Comparison of ENCODE assay signal across 12 cellular contexts in the genomic region with DNA sequence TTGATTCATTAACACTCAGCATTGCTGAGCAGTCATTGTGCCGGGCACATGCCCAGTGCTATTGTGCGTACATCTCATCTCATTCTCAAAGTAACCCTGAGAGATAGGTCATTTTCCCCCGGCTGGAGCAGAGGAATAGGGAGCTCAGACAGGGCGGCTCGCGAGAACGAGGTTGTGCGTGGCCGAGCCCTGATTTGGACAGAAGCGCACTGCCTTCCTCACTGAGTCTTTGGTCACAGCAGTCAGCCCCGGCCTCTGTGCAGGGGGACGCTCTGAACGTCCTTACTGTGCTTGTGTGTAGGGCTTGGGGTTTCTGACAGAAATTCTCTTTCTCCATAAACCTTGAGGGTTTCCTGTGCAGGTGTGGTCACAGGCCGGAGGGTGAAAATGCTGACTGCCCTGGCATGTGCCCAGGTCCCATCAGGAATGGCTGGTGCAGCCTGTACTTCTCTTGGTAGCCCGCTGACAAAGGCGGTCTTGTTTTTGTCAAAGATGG. TPM values are rescaled to one million over a fixed set of nuclear protein-coding genes. Genes with fewer than 3 reads are reported as not detected.
DNase-seq lines count a peak whose midpoint lies in the region; ATAC-seq and TF ChIP-seq lines count a peak whose summit lies in the region.
"Had no signal": no experiment of that assay in that cellular context is flagged by ENCODE, and none has a peak within 500 bp of the region (broad histone marks: within the 10 kb centered on the region; RNA-seq: fewer than 3 reads in every experiment).

No MANE protein-coding gene starts in this region.

- no peak overlapping the region for H3K4me3 ChIP-seq in CD8-positive, alpha-beta T cell (ENCODE audit: low read depth, low read length)
- H3K4me3 ChIP-seq in HUES64 (ENCODE audit: low read length), result no peak overlapping the region

- H3K9me3 ChIP-seq in CD8-positive, alpha-beta T cell (ENCODE audit: low read length), result no peaks in the 10 kb centered on the region
- H3K9me3 ChIP-seq in HUES64 (ENCODE audit: insufficient read depth, low read depth, low read length), result no peaks in the 10 kb centered on the region

- CTCF ChIA-PET in CD8-positive, alpha-beta T cell (lab: Charles Lee), result interaction anchor here (0.9 to 1.2 kb wide), 2 partner anchors 11 to 160 kb away, joined by 3 read pairs; no protein-coding TSS in a partner anchor

- no peak for DNase-seq in CD8-positive, alpha-beta T cell
- DNase-seq in natural killer cell treated with Interleukin-12 subunit alpha and Interleukin-12 subunit beta and Interleukin-15 and Interleukin-18, amount 100 ng/mL, for 72 hours (ENCODE audit: low spot score), result no peak
- DNase-seq in stimulated activated CD4-positive, alpha-beta T cell treated with anti-CD3 and anti-CD28 coated beads, Interleukin-4, amount 100 ng/mL, for 24 hours, result no peak
- no peak for DNase-seq in activated CD4-positive, CD25-positive, alpha-beta regulatory T cell (lab: John Stamatoyannopoulos, UW)
- no peak for DNase-seq in NCI-H446 (lab: John Stamatoyannopoulos, UW)
- DNase-seq: DMS53; NCI-H1694 treated with DMSO at 0.1 percent for 48 hours; occipital lobe; stimulated activated CD4-positive, alpha-beta T cell treated with anti-CD3 and anti-CD28 coated beads, Interleukin-2, amount 100 ng/mL, for 48 hours had no signal

- peak overlapping the region; percentile 35 for H3K4me3 Mint-ChIP-seq in CD8-positive, alpha-beta T cell
- peak overlapping the region; percentile 27 for H3K4me3 Mint-ChIP-seq in natural killer cell treated with Interleukin-12 subunit alpha and Interleukin-12 subunit beta and Interleukin-15 and Interleukin-18, amount 100 ng/mL, for 72 hours

- H3K9ac ChIP-seq in HUES64 (ENCODE audit: low read depth, low read length), result peak overlapping the region; percentile 47; the same call in 1 of the 2 replicates

- peaks cover 25% of the 10 kb centered on the region for H3K36me3 ChIP-seq in CD8-positive, alpha-beta T cell (ENCODE audit: insufficient read depth, low read length)
- peaks cover 59% of the 10 kb centered on the region for H3K36me3 ChIP-seq in HUES64 (ENCODE audit: insufficient read depth, low read length)

- no peak for ATAC-seq in CD8-positive, alpha-beta T cell
- ATAC-seq in natural killer cell treated with Interleukin-12 subunit alpha and Interleukin-12 subunit beta and Interleukin-15 and Interleukin-18, amount 100 ng/mL, for 72 hours, result no peak
- no peak for ATAC-seq in HG03460 (IDR thresholded peaks at IDR 0.05; ENCODE audit: unreplicated experiment)

- no peaks in the 10 kb centered on the region for H3K27me3 ChIP-seq in CD8-positive, alpha-beta T cell (ENCODE audit: insufficient read depth, low read length)
- H3K27me3 ChIP-seq in HUES64 (ENCODE audit: insufficient read depth, low read length), result no peaks in the 10 kb centered on the region

- peaks cover 76% of the 10 kb centered on the region for H3K36me3 Mint-ChIP-seq in CD8-positive, alpha-beta T cell
- peaks cover 26% of the 10 kb centered on the region for H3K36me3 Mint-ChIP-seq in natural killer cell treated with Interleukin-12 subunit alpha and Interleukin-12 subunit beta and Interleukin-15 and Interleukin-18, amount 100 ng/mL, for 72 hours

- H3K27ac ChIP-seq in CD8-positive, alpha-beta T cell (ENCODE audit: low read depth, low read length), result no peak overlapping the region
- H3K27ac ChIP-seq in HUES64 (ENCODE audit: low read depth, low read length), result peak overlapping the region; percentile 93; the same call in 1 of the 2 replicates
- peak overlapping the region; percentile 49 for H3K27ac ChIP-seq in cingulate gyrus (ENCODE audit: low read depth, low read length)

- H3K9me3 Mint-ChIP-seq in CD8-positive, alpha-beta T cell, result no peaks in the 10 kb centered on the region
- H3K9me3 Mint-ChIP-seq in natural killer cell treated with Interleukin-12 subunit alpha and Interleukin-12 subunit beta and Interleukin-15 and Interleukin-18, amount 100 ng/mL, for 72 hours, result no peaks in the 10 kb centered on the region

- intact Hi-C loops in CD8-positive, alpha-beta T cell (cut with DNase I, micrococcal nuclease), result loop anchor here in 1 of 2 experiments (1.0 kb wide), 1 partner anchor 11 kb away; no protein-coding TSS in a partner anchor

- H3K4me1 ChIP-seq in CD8-positive, alpha-beta T cell (ENCODE audit: insufficient read depth, low read length), result peaks cover 22% of the 10 kb centered on the region
- peaks cover 28% of the 10 kb centered on the region for H3K4me1 ChIP-seq in HUES64 (ENCODE audit: insufficient read depth, low read length)

- TF ChIP-seq CTCF in CD8-positive, alpha-beta T cell (IDR thresholded peaks at IDR 0.05), result no peak

- H3K27ac Mint-ChIP-seq in CD8-positive, alpha-beta T cell, result peak overlapping the region; percentile 89
- peak overlapping the region; percentile 89 to 92 for H3K27ac Mint-ChIP-seq in natural killer cell treated with Interleukin-12 subunit alpha and Interleukin-12 subunit beta and Interleukin-15 and Interleukin-18, amount 100 ng/mL, for 72 hours

- H3K27me3 Mint-ChIP-seq in CD8-positive, alpha-beta T cell (ENCODE audit: low read depth), result no peaks in the 10 kb centered on the region
- H3K27me3 Mint-ChIP-seq in natural killer cell treated with Interleukin-12 subunit alpha and Interleukin-12 subunit beta and Interleukin-15 and Interleukin-18, amount 100 ng/mL, for 72 hours, result no peaks in the 10 kb centered on the region

- peaks cover 40% of the 10 kb centered on the region for H3K4me1 Mint-ChIP-seq in CD8-positive, alpha-beta T cell (ENCODE audit: low read depth)
- peaks cover 38 to 41% of the 10 kb centered on the region in 2 donors for H3K4me1 Mint-ChIP-seq in natural killer cell treated with Interleukin-12 subunit alpha and Interleukin-12 subunit beta and Interleukin-15 and Interleukin-18, amount 100 ng/mL, for 72 hours (ENCODE audit: low read depth in 2 of 2)

- POLR2A ChIA-PET in CD8-positive, alpha-beta T cell (lab: Charles Lee), result interaction anchor here (2.3 kb wide), 1 partner anchor 12 kb away, joined by 11 read pairs; no protein-coding TSS in a partner anchor

- 94% methylated on average over 16 of the region's 16 CpGs for WGBS in HUES64

RNA-seq across cellular contexts. Expression of gene NOP14, which starts 39.5 kb away (rescaled TPM):
- 10 to 100 TPM; 23.5 to 23.9 TPM for total RNA-seq in CD8-positive, alpha-beta T cell
- polyA plus RNA-seq in HUES64 (2013, experiment 1 of 2), result 32.2 TPM
- 28.8 TPM for polyA plus RNA-seq in HUES64 (2013, experiment 2 of 2)
- total RNA-seq in natural killer cell treated with Interleukin-12 subunit alpha and Interleukin-12 subunit beta and Interleukin-15 and Interleukin-18, amount 100 ng/mL, for 72 hours, result 100 to 1,000 TPM in 1 of 2 donors, 10 to 100 TPM in 1; 91.5 to 136 TPM

RNA-seq across cellular contexts. Expression of gene GRK4, which starts 39.6 kb away (rescaled TPM):
- 1 to 10 TPM; 1.2 to 1.3 TPM for total RNA-seq in CD8-positive, alpha-beta T cell
- polyA plus RNA-seq in HUES64 (2013, experiment 1 of 2), result 2.1 TPM
- 1.8 TPM for polyA plus RNA-seq in HUES64 (2013, experiment 2 of 2)
- total RNA-seq in natural killer cell treated with Interleukin-12 subunit alpha and Interleukin-12 subunit beta and Interleukin-15 and Interleukin-18, amount 100 ng/mL, for 72 hours, result 10 to 100 TPM in 1 of 2 donors, 1 to 10 TPM in 1; 8.0 to 12.1 TPM
